Comparison of ENCODE assay signal across 34 cellular contexts in genomic region chr3:112261742-112262141, GRCh38. TPM values are rescaled to one million over a fixed set of nuclear protein-coding genes. Genes with fewer than 3 reads are reported as not detected.
A peak's percentile ranks its signal among the peaks of the same experiment; 100 is the strongest.
DNase-seq lines count a peak whose midpoint lies in the region; ATAC-seq, FAIRE-seq and TF ChIP-seq lines count a peak whose summit lies in the region.
"Had no signal": no experiment of that assay in that cellular context is flagged by ENCODE, and none has a peak within 500 bp of the region (broad histone marks: within the 10 kb centered on the region; RNA-seq: fewer than 3 reads in every experiment).

No MANE protein-coding gene starts in this region.

- peaks cover 15 to 18% of the 10 kb centered on the region in 2 donors for H3K27me3 Mint-ChIP-seq in natural killer cell treated with Interleukin-12 subunit alpha and Interleukin-12 subunit beta and Interleukin-15 and Interleukin-18, amount 100 ng/mL, for 72 hours
- H3K27me3 Mint-ChIP-seq: activated B cell treated with CpG ODN at 0.5 μM for 24 hours; CD4-positive, alpha-beta T cell; stimulated activated naive B cell treated with anti-CD40 and anti-IgM and Interleukin-4, amounts not matched to agents 10 μg/mL and 1 μg/mL and 100 μg/mL, for 72 hours; type B pancreatic cell had no signal

- H3K4me1 ChIP-seq in A549, result no peaks in the 10 kb centered on the region
- H3K4me1 ChIP-seq: Peyer's patch, right atrium auricular region had no signal

- POLR2A ChIA-PET in A549 (lab: Yijun Ruan, JAX), result no interaction called here

- no peaks in the 10 kb centered on the region for H3K9me3 ChIP-seq in A549
- H3K9me3 ChIP-seq: ovary, Peyer's patch, right atrium auricular region had no signal

- WGBS in A549 (ENCODE audit: missing lambda C conversion rate), result 2% methylated on average over 2 of the region's 2 CpGs

- H3K4me3 Mint-ChIP-seq in natural killer cell treated with Interleukin-12 subunit alpha and Interleukin-12 subunit beta and Interleukin-15 and Interleukin-18, amount 100 ng/mL, for 72 hours, result no peak overlapping the region
- H3K4me3 Mint-ChIP-seq: activated B cell treated with CpG ODN at 0.5 μM for 24 hours; activated CD4-positive, alpha-beta T cell treated with anti-CD3 and anti-CD28 coated beads, Interleukin-2, amount 10 ng/mL, durations not matched to agents 7 days and 5 days; activated naive CD8-positive, alpha-beta T cell treated with anti-CD3 and anti-CD28 coated beads, Interleukin-2, amount 10 ng/mL, durations not matched to agents 7 days and 5 days; CD4-positive, alpha-beta T cell; immature natural killer cell; nephron progenitor cell; stimulated activated naive B cell treated with anti-CD40 and anti-IgM and Interleukin-4, amounts not matched to agents 10 μg/mL and 1 μg/mL and 100 μg/mL, for 72 hours; type B pancreatic cell had no signal

- no peak for TF ChIP-seq RAD21 in A549 (conservative IDR thresholded peaks at IDR 0.05 in 1 of 2, IDR thresholded peaks at IDR 0.05 in 1 of 2)

- no peak for TF ChIP-seq EP300 in A549 (IDR thresholded peaks at IDR 0.05)

- no peak overlapping the region for H3K4me2 ChIP-seq in A549

- H3K4me3 ChIP-seq in A549 (no peak overlapping the region), epithelial cell of esophagus (ENCODE audit: low read length) (no peak overlapping the region)
- H3K4me3 ChIP-seq: ovary, Peyer's patch, right atrium auricular region had no signal

- H3K27ac Mint-ChIP-seq in natural killer cell treated with Interleukin-12 subunit alpha and Interleukin-12 subunit beta and Interleukin-15 and Interleukin-18, amount 100 ng/mL, for 72 hours, result no peak overlapping the region
- H3K27ac Mint-ChIP-seq: activated B cell treated with CpG ODN at 0.5 μM for 24 hours; activated CD4-positive, alpha-beta T cell treated with anti-CD3 and anti-CD28 coated beads, Interleukin-2, amount 10 ng/mL, durations not matched to agents 7 days and 5 days; activated naive CD8-positive, alpha-beta T cell treated with anti-CD3 and anti-CD28 coated beads, Interleukin-2, amount 10 ng/mL, durations not matched to agents 7 days and 5 days; CD4-positive, alpha-beta T cell; immature natural killer cell; nephron progenitor cell; stimulated activated naive B cell treated with anti-CD40 and anti-IgM and Interleukin-4, amounts not matched to agents 10 μg/mL and 1 μg/mL and 100 μg/mL, for 72 hours; type B pancreatic cell had no signal

- no peak for ATAC-seq in A549
- ATAC-seq in GM19452 (IDR thresholded peaks at IDR 0.05; ENCODE audit: unreplicated experiment), result peak; percentile 79
- no peak for ATAC-seq in natural killer cell treated with Interleukin-12 subunit alpha and Interleukin-12 subunit beta and Interleukin-15 and Interleukin-18, amount 100 ng/mL, for 72 hours
- no peak for ATAC-seq in HG03108 (IDR thresholded peaks at IDR 0.05; ENCODE audit: unreplicated experiment)
- ATAC-seq: left cardiac atrium; stimulated activated naive B cell treated with anti-CD40 and anti-IgM and Interleukin-4, amounts not matched to agents 10 μg/mL and 1 μg/mL and 100 μg/mL, for 72 hours had no signal

- H3K27ac ChIP-seq in A549, result no peak overlapping the region
- H3K27ac ChIP-seq: epithelial cell of prostate, ovary, Peyer's patch, right atrium auricular region had no signal

- CTCF ChIA-PET in A549 (lab: Yijun Ruan, JAX), result interaction anchor here (1.0 kb wide), 1 partner anchor 22 kb away, joined by 3 read pairs; no protein-coding TSS in a partner anchor

- peaks cover 5% of the 10 kb centered on the region for H3K36me3 Mint-ChIP-seq in natural killer cell treated with Interleukin-12 subunit alpha and Interleukin-12 subunit beta and Interleukin-15 and Interleukin-18, amount 100 ng/mL, for 72 hours
- H3K36me3 Mint-ChIP-seq: activated naive CD8-positive, alpha-beta T cell treated with anti-CD3 and anti-CD28 coated beads, Interleukin-2, amount 10 ng/mL, durations not matched to agents 7 days and 5 days; immature natural killer cell; type B pancreatic cell had no signal

- FAIRE-seq in A549 (lab: Jason Lieb, UNC), result peak; percentile 84
- FAIRE-seq: bronchial epithelial cell, small intestine had no signal

- no peak for TF ChIP-seq POLR2A in A549 (IDR thresholded peaks at IDR 0.05; ENCODE audit: low read length)

- TF ChIP-seq CTCF in A549 (IDR thresholded peaks at IDR 0.05) (no peak), epithelial cell of esophagus (IDR thresholded peaks at IDR 0.05; ENCODE audit: insufficient read depth, low read depth, low read length, missing control alignments) (no peak)

- peaks cover 4 to 9% of the 10 kb centered on the region in 2 donors for H3K4me1 Mint-ChIP-seq in natural killer cell treated with Interleukin-12 subunit alpha and Interleukin-12 subunit beta and Interleukin-15 and Interleukin-18, amount 100 ng/mL, for 72 hours (ENCODE audit: low read depth in 2 of 2)
- H3K4me1 Mint-ChIP-seq: activated B cell treated with CpG ODN at 0.5 μM for 24 hours; activated CD4-positive, alpha-beta T cell treated with anti-CD3 and anti-CD28 coated beads, Interleukin-2, amount 10 ng/mL, durations not matched to agents 7 days and 5 days; activated naive CD8-positive, alpha-beta T cell treated with anti-CD3 and anti-CD28 coated beads, Interleukin-2, amount 10 ng/mL, durations not matched to agents 7 days and 5 days; nephron progenitor cell; stimulated activated naive B cell treated with anti-CD40 and anti-IgM and Interleukin-4, amounts not matched to agents 10 μg/mL and 1 μg/mL and 100 μg/mL, for 72 hours had no signal

- DNase-seq in A549 (ENCODE audit: low read depth in 1 of 2, low spot score in 1 of 2) (no peak), NOMO-1 treated with DMSO at 0.1 percent for 48 hours (lab: John Stamatoyannopoulos, UW; ENCODE audit: unreplicated experiment) (peak; percentile 88), epithelial cell of esophagus (ENCODE audit: low read depth) (peak; percentile 1), cerebellar nuclear complex (lab: John Stamatoyannopoulos, UW) (no peak), SW 1271 (lab: John Stamatoyannopoulos, UW) (no peak)
- no peak for DNase-seq in natural killer cell treated with Interleukin-12 subunit alpha and Interleukin-12 subunit beta and Interleukin-15 and Interleukin-18, amount 100 ng/mL, for 72 hours (ENCODE audit: low spot score)
- DNase-seq: activated B cell treated with CpG ODN at 0.5 μM for 24 hours; activated CD4-positive, alpha-beta T cell treated with anti-CD3 and anti-CD28 coated beads, Interleukin-2, amount 10 ng/mL, durations not matched to agents 7 days and 5 days; activated gamma-delta T cell; activated naive CD8-positive, alpha-beta T cell treated with anti-CD3 and anti-CD28 coated beads, Interleukin-2, amount 10 ng/mL, durations not matched to agents 7 days and 5 days; activated T-cell treated with anti-CD3 and anti-CD28 coated beads, Interleukin-2, amount 50 U/mL, for 1 hour; aorta; CD4-positive, alpha-beta T cell; HCEC 1CT; immature natural killer cell; IMR-90; left cardiac atrium; NCI-H2029; NCI-H524 treated with DMSO at 0.1 percent for 48 hours; nephron progenitor cell; ovary; Peyer's patch; SHP77; small intestine; stimulated activated naive B cell treated with anti-CD40 and anti-IgM and Interleukin-4, amounts not matched to agents 10 μg/mL and 1 μg/mL and 100 μg/mL, for 72 hours; substantia nigra had no signal

- no peaks in the 10 kb centered on the region for H3K9me3 Mint-ChIP-seq in natural killer cell treated with Interleukin-12 subunit alpha and Interleukin-12 subunit beta and Interleukin-15 and Interleukin-18, amount 100 ng/mL, for 72 hours
- H3K9me3 Mint-ChIP-seq: activated CD4-positive, alpha-beta T cell treated with anti-CD3 and anti-CD28 coated beads, Interleukin-2, amount 10 ng/mL, durations not matched to agents 7 days and 5 days; CD4-positive, alpha-beta T cell; immature natural killer cell; type B pancreatic cell had no signal

TF ChIP-seq in A549, 52 proteins besides CTCF, POLR2A, EP300 and RAD21 (continues in another document):
- TF ChIP-seq E2F6 (IDR thresholded peaks at IDR 0.05; ENCODE audit: borderline replicate concordance, low read depth) (no peak), HES2 (IDR thresholded peaks at IDR 0.05) (no peak), ESRRA (IDR thresholded peaks at IDR 0.05; ENCODE audit: borderline replicate concordance, low read length) (no peak), CHD4 (IDR thresholded peaks at IDR 0.05; ENCODE audit: borderline replicate concordance) (no peak)
- TF ChIP-seq, protein P1, sequence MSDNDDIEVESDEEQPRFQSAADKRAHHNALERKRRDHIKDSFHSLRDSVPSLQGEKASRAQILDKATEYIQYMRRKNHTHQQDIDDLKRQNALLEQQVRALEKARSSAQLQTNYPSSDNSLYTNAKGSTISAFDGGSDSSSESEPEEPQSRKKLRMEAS (IDR thresholded peaks at IDR 0.05), result no peak
- TF ChIP-seq, protein P2, sequence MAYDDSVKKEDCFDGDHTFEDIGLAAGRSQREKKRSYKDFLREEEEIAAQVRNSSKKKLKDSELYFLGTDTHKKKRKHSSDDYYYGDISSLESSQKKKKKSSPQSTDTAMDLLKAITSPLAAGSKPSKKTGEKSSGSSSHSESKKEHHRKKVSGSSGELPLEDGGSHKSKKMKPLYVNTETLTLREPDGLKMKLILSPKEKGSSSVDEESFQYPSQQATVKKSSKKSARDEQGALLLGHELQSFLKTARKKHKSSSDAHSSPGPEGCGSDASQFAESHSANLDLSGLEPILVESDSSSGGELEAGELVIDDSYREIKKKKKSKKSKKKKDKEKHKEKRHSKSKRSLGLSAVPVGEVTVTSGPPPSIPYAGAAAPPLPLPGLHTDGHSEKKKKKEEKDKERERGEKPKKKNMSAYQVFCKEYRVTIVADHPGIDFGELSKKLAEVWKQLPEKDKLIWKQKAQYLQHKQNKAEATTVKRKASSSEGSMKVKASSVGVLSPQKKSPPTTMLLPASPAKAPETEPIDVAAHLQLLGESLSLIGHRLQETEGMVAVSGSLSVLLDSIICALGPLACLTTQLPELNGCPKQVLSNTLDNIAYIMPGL (CRISPR knock-in tag; IDR thresholded peaks at IDR 0.05; ENCODE audit: borderline replicate concordance), result no peak

RNA-seq across cellular contexts. Expression of gene SLC9C1, which starts 32.3 kb away (rescaled TPM):
- polyA plus RNA-seq in A549 (2011; rRNA removed) (not detected in 2 replicates), A549 (2017; fragmentation: RNase III; extraction: RNeasy Plus Mini Kit Qiagen cat#74134 plus additional on column Dnase treatment) (not detected in 3 replicates)
- polyA plus RNA-seq in A549 (2012; cell fraction: cytosol; rRNA removed), result not detected in 2 replicates
- polyA plus RNA-seq in A549 (2012; cell fraction: nucleus; rRNA removed), result not detected in 2 replicates
- not detected in 2 replicates for polyA minus RNA-seq in A549 (2011; rRNA and poly(A)+ RNA removed)
- not detected for total RNA-seq in natural killer cell treated with Interleukin-12 subunit alpha and Interleukin-12 subunit beta and Interleukin-15 and Interleukin-18, amount 100 ng/mL, for 72 hours
- total RNA-seq: A172; activated CD4-positive, alpha-beta T cell treated with anti-CD3 and anti-CD28 coated beads, Interleukin-2, amount 10 ng/mL, durations not matched to agents 7 days and 5 days; activated naive CD8-positive, alpha-beta T cell treated with anti-CD3 and anti-CD28 coated beads, Interleukin-2, amount 10 ng/mL, durations not matched to agents 7 days and 5 days; bronchial epithelial cell; CD4-positive, alpha-beta T cell; Daoy; IMR-90 had no signal
- polyA plus RNA-seq: aorta, immature natural killer cell, IMR-90 had no signal

Comparison
In these comparisons a context has a peak if more than half of its experiments do, and no peak if none do; other contexts are left out.
1. DNase-seq: peak in NOMO-1 treated with DMSO at 0.1 percent for 48 hours (single experiment) and epithelial cell of esophagus (single experiment); none in A549 (0 of 2), natural killer cell treated with Interleukin-12 subunit alpha and Interleukin-12 subunit beta and Interleukin-15 and Interleukin-18, amount 100 ng/mL, for 72 hours (single experiment), cerebellar nuclear complex (0 of 2) and SW 1271 (0 of 2).